Comparison of ENCODE assay signal across 2 cellular contexts in genomic region chr15:22502272-22502671, GRCh38. TPM values are rescaled to one million over a fixed set of nuclear protein-coding genes. Genes with fewer than 3 reads are reported as not detected.
"Had no signal": no experiment of that assay in that cellular context is flagged by ENCODE, and none has a peak within 500 bp of the region (broad histone marks: within the 10 kb centered on the region; RNA-seq: fewer than 3 reads in every experiment).

No MANE protein-coding gene starts in this region.

RNA-seq across cellular contexts. Expression of gene GOLGA6L22, which starts 43.6 kb away (rescaled TPM):
- total RNA-seq: G401, GM12878 had no signal
- polyA plus RNA-seq: GM12878 had no signal
